7 cellular contexts compared by ENCODE assay signal in the genomic region with DNA sequence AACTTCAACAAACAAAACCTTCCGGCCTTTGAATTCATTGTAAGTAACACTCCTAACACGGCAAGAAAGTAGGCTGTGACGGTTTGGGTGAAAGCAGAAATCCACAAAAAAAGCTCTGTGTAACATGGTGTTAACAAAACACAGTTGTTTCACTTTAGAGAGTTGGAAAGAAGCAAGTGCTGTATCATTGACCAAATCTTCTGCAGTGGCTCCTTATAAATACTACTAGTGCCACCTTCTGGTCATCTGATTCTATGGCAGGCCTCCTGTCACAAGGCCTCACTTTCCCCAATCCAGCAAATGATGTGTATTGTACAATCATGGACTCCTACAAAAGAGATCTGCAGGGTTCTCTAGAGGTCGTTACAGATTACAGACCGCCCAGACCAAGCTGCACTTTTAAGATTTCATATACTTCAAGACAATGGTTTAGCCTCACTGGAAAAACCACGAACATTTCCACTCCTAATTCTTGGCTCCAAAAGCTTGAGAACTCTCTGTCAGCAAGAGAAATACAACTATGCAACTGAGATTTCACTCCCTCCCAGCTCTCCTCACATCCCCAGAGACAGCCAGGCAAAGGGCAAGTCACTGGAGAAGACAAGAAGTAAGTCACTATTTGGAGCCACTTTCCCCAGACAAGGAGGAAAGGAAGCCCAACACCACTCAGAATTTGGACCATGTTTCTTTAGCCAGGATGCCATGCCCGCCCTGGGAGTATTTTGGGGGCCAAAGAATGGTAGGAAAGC.
A peak's percentile ranks its signal among the peaks of the same experiment; 100 is the strongest.
DNase-seq lines count a peak whose midpoint lies in the region; ATAC-seq and TF ChIP-seq lines count a peak whose summit lies in the region.

No MANE protein-coding gene starts in this region.

- H3K27me3 ChIP-seq in left ventricle myocardium inferior (ENCODE audit: low read depth) = no peaks in the 10 kb centered on the region

- peak overlapping the region; percentile 13 for H3K4me3 ChIP-seq in left ventricle myocardium inferior

- TF ChIP-seq CTCF in left ventricle myocardium inferior (IDR thresholded peaks at IDR 0.05; ENCODE audit: borderline replicate concordance) = peak; percentile 87

- H3K9me3 ChIP-seq in left ventricle myocardium inferior (replicated peaks) = no peaks in the 10 kb centered on the region

- DNase-seq in ELF-1 (ENCODE audit: low read depth, low spot score) (peak; percentile 57), NCI-H446 treated with DMSO at 0.1 percent for 48 hours (lab: John Stamatoyannopoulos, UW) (peak; percentile 73), amniotic stem cell (lab: John Stamatoyannopoulos, UW) (peak; percentile 59), left ventricle myocardium inferior (no peak), renal cortical epithelial cell (ENCODE audit: low read depth) (peak; percentile 82)

- H3K27ac ChIP-seq in left ventricle myocardium inferior (replicated peaks) = peak overlapping the region; percentile 13

- no peaks in the 10 kb centered on the region for H3K36me3 ChIP-seq in left ventricle myocardium inferior

- ATAC-seq in GM19397 (IDR thresholded peaks at IDR 0.05; ENCODE audit: unreplicated experiment) (peak; percentile 95), HG03354 (IDR thresholded peaks at IDR 0.05; ENCODE audit: poor library complexity, severe bottlenecking, unreplicated experiment) (peak; percentile 95)

- intact Hi-C loops in left ventricle myocardium inferior (cut with micrococcal nuclease) = no loop called here

- peaks cover 17% of the 10 kb centered on the region for H3K4me1 ChIP-seq in left ventricle myocardium inferior
